35 cellular contexts compared by ENCODE assay signal in the genomic region with DNA sequence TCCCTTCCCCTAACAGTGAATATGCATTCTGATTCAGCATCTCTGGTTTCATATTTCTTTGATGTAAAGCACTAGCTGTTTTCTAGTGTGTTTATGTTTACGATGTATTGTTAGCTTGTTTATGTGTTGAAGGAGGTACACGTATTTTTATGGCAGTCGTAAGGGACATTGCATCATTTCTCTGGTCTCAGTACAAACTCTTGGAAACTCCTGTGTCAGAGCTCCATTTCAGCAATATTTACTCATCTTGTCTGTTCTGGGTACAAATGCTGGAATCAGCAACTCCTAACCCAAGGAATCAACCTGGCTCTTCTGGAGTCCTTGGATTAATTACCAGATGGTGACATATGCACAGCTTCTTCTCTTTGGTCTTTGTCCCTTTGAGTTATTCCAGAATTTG.
"Had no signal": no experiment of that assay in that cellular context is flagged by ENCODE, and none has a peak within 500 bp of the region (broad histone marks: within the 10 kb centered on the region; RNA-seq: fewer than 3 reads in every experiment).

No MANE protein-coding gene starts in this region.

- H3K27me3 Mint-ChIP-seq: activated CD4-positive, alpha-beta T cell treated with anti-CD3 and anti-CD28 coated beads, Interleukin-2, amount 10 ng/mL, durations not matched to agents 24 days and 14 days; activated CD8-positive, alpha-beta T cell treated with anti-CD3 and anti-CD28 coated beads for 36 hours; activated naive CD4-positive, alpha-beta T cell treated with anti-CD3 and anti-CD28 coated beads, Interleukin-2, amount 50 U/mL, for 24 hours; activated naive CD8-positive, alpha-beta T cell treated with anti-CD3 and anti-CD28 coated beads, Interleukin-2, amount 10 ng/mL, durations not matched to agents 7 days and 5 days; activated T-cell treated with anti-CD3 and anti-CD28 coated beads, Interleukin-2, amount 50 U/mL, for 24 hours; brain; T-cell had no signal

- H3K4me3 Mint-ChIP-seq: activated CD4-positive, alpha-beta T cell treated with anti-CD3 and anti-CD28 coated beads, Interleukin-2, amount 10 ng/mL, durations not matched to agents 24 days and 14 days; activated CD8-positive, alpha-beta T cell treated with anti-CD3 and anti-CD28 coated beads for 36 hours; activated naive CD4-positive, alpha-beta T cell treated with anti-CD3 and anti-CD28 coated beads, Interleukin-2, amount 50 U/mL, for 24 hours; activated naive CD8-positive, alpha-beta T cell treated with anti-CD3 and anti-CD28 coated beads, Interleukin-2, amount 10 ng/mL, durations not matched to agents 7 days and 5 days; activated T-cell treated with anti-CD3 and anti-CD28 coated beads, Interleukin-2, amount 50 U/mL, for 24 hours; brain; T-cell had no signal

- H3K4me1 Mint-ChIP-seq: activated CD4-positive, alpha-beta T cell treated with anti-CD3 and anti-CD28 coated beads, Interleukin-2, amount 10 ng/mL, durations not matched to agents 24 days and 14 days; activated naive CD4-positive, alpha-beta T cell treated with anti-CD3 and anti-CD28 coated beads, Interleukin-2, amount 50 U/mL, for 24 hours; activated naive CD8-positive, alpha-beta T cell treated with anti-CD3 and anti-CD28 coated beads, Interleukin-2, amount 10 ng/mL, durations not matched to agents 7 days and 5 days; brain; T-cell had no signal

- H3K9me3 ChIP-seq: adrenal gland had no signal

- DNase-seq: activated CD4-positive, alpha-beta T cell treated with anti-CD3 and anti-CD28 coated beads, Interleukin-2, amount 10 ng/mL, durations not matched to agents 24 days and 14 days; activated CD4-positive, alpha-beta T cell treated with anti-CD3 and anti-CD28 coated beads, Interleukin-2, amount 50 U/mL, for 4 hours; activated CD8-positive, alpha-beta T cell treated with anti-CD3 and anti-CD28 coated beads for 36 hours; activated gamma-delta T cell; activated naive CD4-positive, alpha-beta T cell treated with Interleukin-2 at 50 U/mL for 16 hours; activated naive CD8-positive, alpha-beta T cell treated with anti-CD3 and anti-CD28 coated beads, Interleukin-2, amount 10 ng/mL, durations not matched to agents 7 days and 5 days; activated T-cell treated with anti-CD3 and anti-CD28 coated beads, Interleukin-2, amount 50 U/mL, for 24 hours; adrenal gland; anterior cingulate cortex; central memory CD4-positive, alpha-beta T cell; Karpas-422; KBM-7; MM.1S; NCI-H1092 treated with DMSO at 0.1 percent for 48 hours; NCI-H1417; NCI-H146; NCI-H187; NCI-H2029 treated with DMSO at 0.1 percent for 48 hours; NCI-H2107; NCI-H2171; NCI-H510A; NCI-H526; NCI-H748 treated with DMSO at 0.1 percent for 48 hours; NK-92 treated with Interleukin-12 subunit alpha and Interleukin-12 subunit beta, amount 100 ng/mL, for 24 hours; PC-3; SIG-M5; T-cell; T-helper 2 cell; T1000 had no signal

- H3K36me3 ChIP-seq: adrenal gland had no signal

- H3K27ac Mint-ChIP-seq: activated CD4-positive, alpha-beta T cell treated with anti-CD3 and anti-CD28 coated beads, Interleukin-2, amount 10 ng/mL, durations not matched to agents 24 days and 14 days; activated CD8-positive, alpha-beta T cell treated with anti-CD3 and anti-CD28 coated beads for 36 hours; activated naive CD4-positive, alpha-beta T cell treated with anti-CD3 and anti-CD28 coated beads, Interleukin-2, amount 50 U/mL, for 24 hours; activated naive CD8-positive, alpha-beta T cell treated with anti-CD3 and anti-CD28 coated beads, Interleukin-2, amount 10 ng/mL, durations not matched to agents 7 days and 5 days; activated T-cell treated with anti-CD3 and anti-CD28 coated beads, Interleukin-2, amount 50 U/mL, for 24 hours; activated T-helper 2 cell treated with anti-CD3 and anti-CD28 coated beads, Interferon-gamma antibody, Interleukin-2, Interleukin-4, amounts not matched to agents 10 μg/mL and 5 μg/mL and 100 μg/mL, durations not matched to agents 14 hours and 24 hours and 36 hours; brain; T-cell had no signal

- H3K4me1 ChIP-seq: adrenal gland had no signal

- H3K9me3 Mint-ChIP-seq: activated naive CD4-positive, alpha-beta T cell treated with anti-CD3 and anti-CD28 coated beads, Interleukin-2, amount 50 U/mL, for 24 hours had no signal

- H3K27ac ChIP-seq: adrenal gland, RWPE1 had no signal

- H3K36me3 Mint-ChIP-seq: activated naive CD4-positive, alpha-beta T cell treated with anti-CD3 and anti-CD28 coated beads, Interleukin-2, amount 50 U/mL, for 24 hours; activated naive CD8-positive, alpha-beta T cell treated with anti-CD3 and anti-CD28 coated beads, Interleukin-2, amount 10 ng/mL, durations not matched to agents 7 days and 5 days; brain; T-cell had no signal

- H3K27me3 ChIP-seq: adrenal gland had no signal

- H3K4me3 ChIP-seq: adrenal gland had no signal

- ATAC-seq: activated CD8-positive, alpha-beta T cell treated with anti-CD3 and anti-CD28 coated beads for 36 hours; PC-3; Right ventricle myocardium inferior; SK-N-SH treated with all-trans-retinoic acid at 6 μM for 48 hours; T-cell had no signal
